Comparison of ENCODE assay signal across 1 cellular context in the genomic region with DNA sequence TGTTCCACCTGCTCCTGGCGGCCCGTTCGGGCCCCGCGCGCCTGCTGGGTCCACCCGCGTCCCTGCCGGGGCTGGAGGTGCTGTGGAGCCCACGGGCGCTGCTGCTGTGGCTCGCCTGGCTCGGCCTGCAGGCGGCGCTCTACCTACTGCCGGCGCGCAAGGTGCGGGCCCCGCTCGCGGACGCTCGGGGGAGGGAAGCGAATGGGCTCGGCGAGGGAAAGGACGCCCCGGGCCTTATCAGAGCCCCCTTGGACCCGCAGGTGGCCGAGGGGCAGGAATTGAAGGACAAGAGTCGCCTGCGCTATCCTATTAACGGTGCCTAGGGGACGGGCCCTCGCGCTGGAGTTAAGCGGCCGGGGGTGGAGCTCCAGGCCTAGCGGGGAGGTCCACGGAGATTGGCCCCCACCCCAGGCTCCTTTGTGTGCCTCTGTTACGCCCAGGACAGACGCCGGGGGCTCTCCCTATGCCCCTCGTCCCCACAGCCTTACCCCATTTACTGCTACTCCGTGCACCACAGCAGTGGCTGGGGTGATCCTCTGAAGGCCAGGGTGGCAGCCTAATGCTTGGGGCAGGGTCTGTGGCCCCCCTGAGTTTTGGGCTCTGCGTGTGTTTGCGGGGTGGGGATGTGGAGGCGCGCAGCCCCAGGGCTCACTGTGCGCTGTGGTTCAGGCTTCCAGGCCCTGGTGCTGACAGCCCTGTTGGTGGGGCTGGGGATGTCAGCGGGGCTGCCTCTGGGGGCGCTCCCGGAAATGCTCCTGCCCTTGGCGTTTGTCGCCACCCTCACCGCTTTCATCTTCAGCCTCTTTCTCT.
TF ChIP-seq lines count a peak whose summit lies in the region.

No MANE protein-coding gene starts in this region.

TF ChIP-seq in K562, 482 proteins besides CTCF, POLR2A, EP300 and RAD21 (continued from another document and continues in another):
- TF ChIP-seq, protein P1, sequence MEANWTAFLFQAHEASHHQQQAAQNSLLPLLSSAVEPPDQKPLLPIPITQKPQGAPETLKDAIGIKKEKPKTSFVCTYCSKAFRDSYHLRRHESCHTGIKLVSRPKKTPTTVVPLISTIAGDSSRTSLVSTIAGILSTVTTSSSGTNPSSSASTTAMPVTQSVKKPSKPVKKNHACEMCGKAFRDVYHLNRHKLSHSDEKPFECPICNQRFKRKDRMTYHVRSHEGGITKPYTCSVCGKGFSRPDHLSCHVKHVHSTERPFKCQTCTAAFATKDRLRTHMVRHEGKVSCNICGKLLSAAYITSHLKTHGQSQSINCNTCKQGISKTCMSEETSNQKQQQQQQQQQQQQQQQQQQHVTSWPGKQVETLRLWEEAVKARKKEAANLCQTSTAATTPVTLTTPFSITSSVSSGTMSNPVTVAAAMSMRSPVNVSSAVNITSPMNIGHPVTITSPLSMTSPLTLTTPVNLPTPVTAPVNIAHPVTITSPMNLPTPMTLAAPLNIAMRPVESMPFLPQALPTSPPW (CRISPR knock-in tag; IDR thresholded peaks at IDR 0.05), result peak; percentile 75
- TF ChIP-seq, protein P2, sequence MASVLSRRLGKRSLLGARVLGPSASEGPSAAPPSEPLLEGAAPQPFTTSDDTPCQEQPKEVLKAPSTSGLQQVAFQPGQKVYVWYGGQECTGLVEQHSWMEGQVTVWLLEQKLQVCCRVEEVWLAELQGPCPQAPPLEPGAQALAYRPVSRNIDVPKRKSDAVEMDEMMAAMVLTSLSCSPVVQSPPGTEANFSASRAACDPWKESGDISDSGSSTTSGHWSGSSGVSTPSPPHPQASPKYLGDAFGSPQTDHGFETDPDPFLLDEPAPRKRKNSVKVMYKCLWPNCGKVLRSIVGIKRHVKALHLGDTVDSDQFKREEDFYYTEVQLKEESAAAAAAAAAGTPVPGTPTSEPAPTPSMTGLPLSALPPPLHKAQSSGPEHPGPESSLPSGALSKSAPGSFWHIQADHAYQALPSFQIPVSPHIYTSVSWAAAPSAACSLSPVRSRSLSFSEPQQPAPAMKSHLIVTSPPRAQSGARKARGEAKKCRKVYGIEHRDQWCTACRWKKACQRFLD (CRISPR knock-in tag; IDR thresholded peaks at IDR 0.05), result no peak
- no peak for TF ChIP-seq MCM5 (IDR thresholded peaks at IDR 0.05; ENCODE audit: low read depth)
- TF ChIP-seq ZNF77 (CRISPR knock-in tag; IDR thresholded peaks at IDR 0.05), result no peak
- TF ChIP-seq NCOA2 (IDR thresholded peaks at IDR 0.05; ENCODE audit: partially characterized antibody in 2 of 2), result no peak
- no peak for TF ChIP-seq ZNF184 (CRISPR knock-in tag; IDR thresholded peaks at IDR 0.05)
- TF ChIP-seq TBL1XR1 (IDR thresholded peaks at IDR 0.05; ENCODE audit: low read length in 2 of 2), result no peak; a peak in 1 of 4 replicates
- peak; percentile 11 for TF ChIP-seq TBP (optimal IDR thresholded peaks at IDR 0.05; ENCODE audit: low read depth, low read length)
- peak in 1 of 2 experiments; percentile 38; a peak in 1 of 4 replicates for TF ChIP-seq RCOR1 (IDR thresholded peaks at IDR 0.05; ENCODE audit: borderline replicate concordance in 1 of 2, low read depth in 2 of 2, low read length in 2 of 2)
- TF ChIP-seq, protein P3, sequence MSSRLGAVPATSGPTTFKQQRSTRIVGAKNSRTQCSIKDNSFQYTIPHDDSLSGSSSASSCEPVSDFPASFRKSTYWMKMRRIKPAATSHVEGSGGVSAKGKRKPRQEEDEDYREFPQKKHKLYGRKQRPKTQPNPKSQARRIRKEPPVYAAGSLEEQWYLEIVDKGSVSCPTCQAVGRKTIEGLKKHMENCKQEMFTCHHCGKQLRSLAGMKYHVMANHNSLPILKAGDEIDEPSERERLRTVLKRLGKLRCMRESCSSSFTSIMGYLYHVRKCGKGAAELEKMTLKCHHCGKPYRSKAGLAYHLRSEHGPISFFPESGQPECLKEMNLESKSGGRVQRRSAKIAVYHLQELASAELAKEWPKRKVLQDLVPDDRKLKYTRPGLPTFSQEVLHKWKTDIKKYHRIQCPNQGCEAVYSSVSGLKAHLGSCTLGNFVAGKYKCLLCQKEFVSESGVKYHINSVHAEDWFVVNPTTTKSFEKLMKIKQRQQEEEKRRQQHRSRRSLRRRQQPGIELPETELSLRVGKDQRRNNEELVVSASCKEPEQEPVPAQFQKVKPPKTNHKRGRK (tag; IDR thresholded peaks at IDR 0.05), result no peak
- peak; percentile 80 for TF ChIP-seq POLR2G (IDR thresholded peaks at IDR 0.05; ENCODE audit: low read depth, low read length)
- peak; percentile 96 for TF ChIP-seq GATAD2A (IDR thresholded peaks at IDR 0.05)
- TF ChIP-seq, protein P4, sequence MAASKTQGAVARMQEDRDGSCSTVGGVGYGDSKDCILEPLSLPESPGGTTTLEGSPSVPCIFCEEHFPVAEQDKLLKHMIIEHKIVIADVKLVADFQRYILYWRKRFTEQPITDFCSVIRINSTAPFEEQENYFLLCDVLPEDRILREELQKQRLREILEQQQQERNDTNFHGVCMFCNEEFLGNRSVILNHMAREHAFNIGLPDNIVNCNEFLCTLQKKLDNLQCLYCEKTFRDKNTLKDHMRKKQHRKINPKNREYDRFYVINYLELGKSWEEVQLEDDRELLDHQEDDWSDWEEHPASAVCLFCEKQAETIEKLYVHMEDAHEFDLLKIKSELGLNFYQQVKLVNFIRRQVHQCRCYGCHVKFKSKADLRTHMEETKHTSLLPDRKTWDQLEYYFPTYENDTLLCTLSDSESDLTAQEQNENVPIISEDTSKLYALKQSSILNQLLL (CRISPR knock-in tag; IDR thresholded peaks at IDR 0.05; ENCODE audit: borderline replicate concordance), result no peak
- TF ChIP-seq ZNF717 (CRISPR knock-in tag; IDR thresholded peaks at IDR 0.05), result no peak
- no peak; the same call in 1 of the 2 replicates for TF ChIP-seq HDAC2 (IDR thresholded peaks at IDR 0.05)
- no peak for TF ChIP-seq BCL6 (CRISPR knock-in tag; IDR thresholded peaks at IDR 0.05)
- TF ChIP-seq YBX1 (IDR thresholded peaks at IDR 0.05), result no peak
- TF ChIP-seq, protein P5, sequence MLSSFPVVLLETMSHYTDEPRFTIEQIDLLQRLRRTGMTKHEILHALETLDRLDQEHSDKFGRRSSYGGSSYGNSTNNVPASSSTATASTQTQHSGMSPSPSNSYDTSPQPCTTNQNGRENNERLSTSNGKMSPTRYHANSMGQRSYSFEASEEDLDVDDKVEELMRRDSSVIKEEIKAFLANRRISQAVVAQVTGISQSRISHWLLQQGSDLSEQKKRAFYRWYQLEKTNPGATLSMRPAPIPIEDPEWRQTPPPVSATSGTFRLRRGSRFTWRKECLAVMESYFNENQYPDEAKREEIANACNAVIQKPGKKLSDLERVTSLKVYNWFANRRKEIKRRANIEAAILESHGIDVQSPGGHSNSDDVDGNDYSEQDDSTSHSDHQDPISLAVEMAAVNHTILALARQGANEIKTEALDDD (IDR thresholded peaks at IDR 0.05), result no peak
- no peak for TF ChIP-seq SRSF9 (IDR thresholded peaks at IDR 0.05; ENCODE audit: borderline replicate concordance, low read depth, low read length)
- TF ChIP-seq HEY1 (CRISPR knock-in tag; IDR thresholded peaks at IDR 0.05; ENCODE audit: borderline replicate concordance), result no peak
- no peak for TF ChIP-seq RBM34 (IDR thresholded peaks at IDR 0.05; ENCODE audit: borderline replicate concordance, insufficient read depth, low read length)
- no peak for TF ChIP-seq NUFIP1 (IDR thresholded peaks at IDR 0.05; ENCODE audit: partially characterized antibody)
- TF ChIP-seq FOXA3 (CRISPR knock-in tag; conservative IDR thresholded peaks at IDR 0.05 in 1 of 2, IDR thresholded peaks at IDR 0.05 in 1 of 2), result no peak
- TF ChIP-seq, protein P6, sequence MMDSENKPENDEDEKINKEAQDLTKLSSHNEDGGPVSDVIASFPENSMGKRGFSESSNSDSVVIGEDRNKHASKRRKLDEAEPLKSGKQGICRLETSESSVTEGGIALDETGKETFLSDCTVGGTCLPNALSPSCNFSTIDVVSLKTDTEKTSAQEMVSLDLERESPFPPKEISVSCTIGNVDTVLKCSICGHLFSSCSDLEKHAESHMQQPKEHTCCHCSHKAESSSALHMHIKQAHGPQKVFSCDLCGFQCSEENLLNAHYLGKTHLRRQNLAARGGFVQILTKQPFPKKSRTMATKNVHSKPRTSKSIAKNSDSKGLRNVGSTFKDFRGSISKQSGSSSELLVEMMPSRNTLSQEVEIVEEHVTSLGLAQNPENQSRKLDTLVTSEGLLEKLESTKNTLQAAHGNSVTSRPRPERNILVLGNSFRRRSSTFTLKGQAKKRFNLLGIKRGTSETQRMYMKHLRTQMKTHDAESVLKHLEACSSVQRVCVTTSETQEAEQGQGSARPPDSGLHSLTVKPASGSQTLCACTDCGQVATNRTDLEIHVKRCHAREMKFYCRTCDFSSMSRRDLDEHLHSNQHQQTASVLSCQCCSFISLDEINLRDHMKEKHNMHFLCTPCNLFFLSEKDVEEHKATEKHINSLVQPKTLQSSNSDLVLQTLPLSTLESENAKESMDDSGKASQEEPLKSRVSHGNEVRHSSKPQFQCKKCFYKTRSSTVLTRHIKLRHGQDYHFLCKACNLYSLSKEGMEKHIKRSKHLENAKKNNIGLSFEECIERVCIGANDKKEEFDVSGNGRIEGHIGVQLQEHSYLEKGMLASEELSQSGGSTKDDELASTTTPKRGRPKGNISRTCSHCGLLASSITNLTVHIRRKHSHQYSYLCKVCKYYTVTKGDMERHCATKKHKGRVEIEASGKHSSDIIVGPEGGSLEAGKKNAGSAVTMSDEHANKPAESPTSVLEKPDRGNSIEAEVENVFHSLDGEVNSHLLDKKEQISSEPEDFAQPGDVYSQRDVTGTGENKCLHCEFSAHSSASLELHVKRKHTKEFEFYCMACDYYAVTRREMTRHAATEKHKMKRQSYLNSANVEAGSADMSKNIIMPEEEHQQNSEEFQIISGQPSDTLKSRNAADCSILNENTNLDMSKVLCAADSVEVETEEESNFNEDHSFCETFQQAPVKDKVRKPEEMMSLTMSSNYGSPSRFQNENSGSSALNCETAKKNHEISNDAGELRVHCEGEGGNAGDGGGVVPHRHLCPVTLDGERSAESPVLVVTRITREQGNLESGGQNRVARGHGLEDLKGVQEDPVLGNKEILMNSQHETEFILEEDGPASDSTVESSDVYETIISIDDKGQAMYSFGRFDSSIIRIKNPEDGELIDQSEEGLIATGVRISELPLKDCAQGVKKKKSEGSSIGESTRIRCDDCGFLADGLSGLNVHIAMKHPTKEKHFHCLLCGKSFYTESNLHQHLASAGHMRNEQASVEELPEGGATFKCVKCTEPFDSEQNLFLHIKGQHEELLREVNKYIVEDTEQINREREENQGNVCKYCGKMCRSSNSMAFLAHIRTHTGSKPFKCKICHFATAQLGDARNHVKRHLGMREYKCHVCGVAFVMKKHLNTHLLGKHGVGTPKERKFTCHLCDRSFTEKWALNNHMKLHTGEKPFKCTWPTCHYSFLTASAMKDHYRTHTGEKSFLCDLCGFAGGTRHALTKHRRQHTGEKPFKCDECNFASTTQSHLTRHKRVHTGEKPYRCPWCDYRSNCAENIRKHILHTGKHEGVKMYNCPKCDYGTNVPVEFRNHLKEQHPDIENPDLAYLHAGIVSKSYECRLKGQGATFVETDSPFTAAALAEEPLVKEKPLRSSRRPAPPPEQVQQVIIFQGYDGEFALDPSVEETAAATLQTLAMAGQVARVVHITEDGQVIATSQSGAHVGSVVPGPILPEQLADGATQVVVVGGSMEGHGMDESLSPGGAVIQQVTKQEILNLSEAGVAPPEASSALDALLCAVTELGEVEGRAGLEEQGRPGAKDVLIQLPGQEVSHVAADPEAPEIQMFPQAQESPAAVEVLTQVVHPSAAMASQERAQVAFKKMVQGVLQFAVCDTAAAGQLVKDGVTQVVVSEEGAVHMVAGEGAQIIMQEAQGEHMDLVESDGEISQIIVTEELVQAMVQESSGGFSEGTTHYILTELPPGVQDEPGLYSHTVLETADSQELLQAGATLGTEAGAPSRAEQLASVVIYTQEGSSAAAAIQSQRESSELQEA (IDR thresholded peaks at IDR 0.05; ENCODE audit: low read depth), result no peak
- no peak for TF ChIP-seq ZNF311 (CRISPR knock-in tag; IDR thresholded peaks at IDR 0.05)
- no peak for TF ChIP-seq ZSCAN32 (CRISPR knock-in tag; IDR thresholded peaks at IDR 0.05)
- TF ChIP-seq GTF2E2 (tag; IDR thresholded peaks at IDR 0.05), result no peak
- no peak for TF ChIP-seq ZNF175 (CRISPR knock-in tag; IDR thresholded peaks at IDR 0.05; ENCODE audit: low read depth)
- TF ChIP-seq SNRNP70 (optimal IDR thresholded peaks at IDR 0.05; ENCODE audit: low read depth, low read length), result no peak
- TF ChIP-seq, protein P7, sequence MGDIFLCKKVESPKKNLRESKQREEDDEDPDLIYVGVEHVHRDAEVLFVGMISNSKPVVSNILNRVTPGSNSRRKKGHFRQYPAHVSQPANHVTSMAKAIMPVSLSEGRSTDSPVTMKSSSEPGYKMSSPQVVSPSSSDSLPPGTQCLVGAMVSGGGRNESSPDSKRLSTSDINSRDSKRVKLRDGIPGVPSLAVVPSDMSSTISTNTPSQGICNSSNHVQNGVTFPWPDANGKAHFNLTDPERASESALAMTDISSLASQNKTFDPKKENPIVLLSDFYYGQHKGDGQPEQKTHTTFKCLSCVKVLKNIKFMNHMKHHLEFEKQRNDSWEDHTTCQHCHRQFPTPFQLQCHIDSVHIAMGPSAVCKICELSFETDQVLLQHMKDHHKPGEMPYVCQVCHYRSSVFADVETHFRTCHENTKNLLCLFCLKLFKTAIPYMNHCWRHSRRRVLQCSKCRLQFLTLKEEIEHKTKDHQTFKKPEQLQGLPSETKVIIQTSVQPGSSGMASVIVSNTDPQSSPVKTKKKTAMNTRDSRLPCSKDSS (IDR thresholded peaks at IDR 0.05; ENCODE audit: low read depth, partially characterized antibody), result no peak
- no peak for TF ChIP-seq ZNF586 (CRISPR knock-in tag; conservative IDR thresholded peaks at IDR 0.05)
- TF ChIP-seq, protein P8, sequence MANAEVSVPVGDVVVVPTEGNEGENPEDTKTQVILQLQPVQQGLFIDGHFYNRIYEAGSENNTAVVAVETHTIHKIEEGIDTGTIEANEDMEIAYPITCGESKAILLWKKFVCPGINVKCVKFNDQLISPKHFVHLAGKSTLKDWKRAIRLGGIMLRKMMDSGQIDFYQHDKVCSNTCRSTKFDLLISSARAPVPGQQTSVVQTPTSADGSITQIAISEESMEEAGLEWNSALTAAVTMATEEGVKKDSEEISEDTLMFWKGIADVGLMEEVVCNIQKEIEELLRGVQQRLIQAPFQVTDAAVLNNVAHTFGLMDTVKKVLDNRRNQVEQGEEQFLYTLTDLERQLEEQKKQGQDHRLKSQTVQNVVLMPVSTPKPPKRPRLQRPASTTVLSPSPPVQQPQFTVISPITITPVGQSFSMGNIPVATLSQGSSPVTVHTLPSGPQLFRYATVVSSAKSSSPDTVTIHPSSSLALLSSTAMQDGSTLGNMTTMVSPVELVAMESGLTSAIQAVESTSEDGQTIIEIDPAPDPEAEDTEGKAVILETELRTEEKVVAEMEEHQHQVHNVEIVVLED (CRISPR knock-in tag; IDR thresholded peaks at IDR 0.05), result peak; percentile 35; the same call in 1 of the 2 replicates
- TF ChIP-seq ARHGAP35 (IDR thresholded peaks at IDR 0.05; ENCODE audit: partially characterized antibody), result no peak
- TF ChIP-seq, protein P9, sequence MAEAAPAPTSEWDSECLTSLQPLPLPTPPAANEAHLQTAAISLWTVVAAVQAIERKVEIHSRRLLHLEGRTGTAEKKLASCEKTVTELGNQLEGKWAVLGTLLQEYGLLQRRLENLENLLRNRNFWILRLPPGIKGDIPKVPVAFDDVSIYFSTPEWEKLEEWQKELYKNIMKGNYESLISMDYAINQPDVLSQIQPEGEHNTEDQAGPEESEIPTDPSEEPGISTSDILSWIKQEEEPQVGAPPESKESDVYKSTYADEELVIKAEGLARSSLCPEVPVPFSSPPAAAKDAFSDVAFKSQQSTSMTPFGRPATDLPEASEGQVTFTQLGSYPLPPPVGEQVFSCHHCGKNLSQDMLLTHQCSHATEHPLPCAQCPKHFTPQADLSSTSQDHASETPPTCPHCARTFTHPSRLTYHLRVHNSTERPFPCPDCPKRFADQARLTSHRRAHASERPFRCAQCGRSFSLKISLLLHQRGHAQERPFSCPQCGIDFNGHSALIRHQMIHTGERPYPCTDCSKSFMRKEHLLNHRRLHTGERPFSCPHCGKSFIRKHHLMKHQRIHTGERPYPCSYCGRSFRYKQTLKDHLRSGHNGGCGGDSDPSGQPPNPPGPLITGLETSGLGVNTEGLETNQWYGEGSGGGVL (CRISPR knock-in tag; IDR thresholded peaks at IDR 0.05), result no peak
- TF ChIP-seq ZNF589 (CRISPR knock-in tag; IDR thresholded peaks at IDR 0.05; ENCODE audit: low read depth), result 0 out of 2 replicates have a peak, but pooled peaks have one; percentile 43
- no peak for TF ChIP-seq CBX2 (IDR thresholded peaks at IDR 0.05; ENCODE audit: insufficient read depth, low read length, poor library complexity, severe bottlenecking)
